18 cellular contexts compared by ENCODE assay signal in the genomic region with DNA sequence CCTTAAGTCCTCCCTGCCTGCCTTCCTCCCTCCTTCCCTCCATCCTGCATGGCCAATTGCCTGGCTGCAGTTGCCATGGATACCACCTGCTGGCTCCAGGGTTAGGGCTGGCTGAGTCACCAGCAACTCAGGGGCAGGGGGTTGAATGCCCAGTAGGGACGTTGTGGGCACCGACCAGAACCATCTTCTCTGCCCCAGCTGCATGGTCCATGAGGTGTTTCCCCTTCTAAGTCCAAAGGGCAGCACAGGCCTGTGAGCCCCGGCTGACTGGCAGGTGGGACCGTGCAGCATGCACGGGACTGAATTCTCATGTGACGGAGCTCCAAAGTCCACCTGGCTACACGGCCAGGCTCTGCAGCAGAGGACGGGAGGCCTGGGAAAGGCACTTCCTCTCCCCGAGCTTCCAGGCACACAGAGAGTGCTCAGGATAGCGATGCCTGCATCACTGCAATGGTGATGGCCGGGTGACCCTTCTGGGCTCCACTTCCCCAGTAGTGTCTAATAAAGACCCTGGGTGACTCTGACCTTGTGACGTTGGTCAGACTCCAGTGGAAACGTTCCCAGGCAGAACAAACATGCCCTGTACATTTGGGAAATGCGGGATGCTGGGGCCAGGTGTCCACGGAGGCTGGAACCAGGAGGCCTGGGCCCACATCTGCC. TPM values are rescaled to one million over a fixed set of nuclear protein-coding genes. Genes with fewer than 3 reads are reported as not detected.
DNase-seq lines count a peak whose midpoint lies in the region; ATAC-seq and TF ChIP-seq lines count a peak whose summit lies in the region.
"Had no signal": no experiment of that assay in that cellular context is flagged by ENCODE, and none has a peak within 500 bp of the region (broad histone marks: within the 10 kb centered on the region; RNA-seq: fewer than 3 reads in every experiment).

No MANE protein-coding gene starts in this region.

- H3K27ac Mint-ChIP-seq in WTC11: no peak overlapping the region
- H3K27ac Mint-ChIP-seq: natural killer cell treated with Interleukin-12 subunit alpha and Interleukin-12 subunit beta and Interleukin-15 and Interleukin-18, amount 100 ng/mL, for 72 hours had no signal

- peaks cover 54% of the 10 kb centered on the region for H3K4me1 Mint-ChIP-seq in WTC11

- POLR2A ChIA-PET in WTC11 (lab: Charles Lee): no interaction called here

- TF ChIP-seq POLR2A in thyroid gland (IDR thresholded peaks at IDR 0.05): no peak

- peak overlapping the region; percentile 34 to 87 (median 86) for H3K27ac ChIP-seq in thyroid gland

- WGBS in thyroid gland, 2 donors: 65 to 85% methylated on average over 10 to 15 of the region's 15 CpGs

- ATAC-seq in WTC11 (no peak), left lobe of liver (peak; percentile 48), GM18520 (IDR thresholded peaks at IDR 0.05; ENCODE audit: unreplicated experiment) (no peak), HG03460 (IDR thresholded peaks at IDR 0.05; ENCODE audit: unreplicated experiment) (no peak)
- ATAC-seq: natural killer cell treated with Interleukin-12 subunit alpha and Interleukin-12 subunit beta and Interleukin-15 and Interleukin-18, amount 100 ng/mL, for 72 hours had no signal

- CTCF ChIA-PET in WTC11 (lab: Charles Lee): interaction anchor here (1.5 to 2.7 kb wide), 2 partner anchors 10 to 243 kb away, joined by 6 to 15 read pairs; partner anchors contain the start of gene EXOSC2

- no peak for TF ChIP-seq CTCF in WTC11 (IDR thresholded peaks at IDR 0.05)
- TF ChIP-seq CTCF in thyroid gland (IDR thresholded peaks at IDR 0.05): no peak
- no peak for TF ChIP-seq CTCF in GM13977 (IDR thresholded peaks at IDR 0.05; ENCODE audit: extremely low read depth, insufficient read depth, missing control alignments)

- intact Hi-C loops in thyroid gland (cut with DNase I): no loop called here

- H3K4me3 Mint-ChIP-seq in WTC11: no peak overlapping the region
- H3K4me3 Mint-ChIP-seq: natural killer cell treated with Interleukin-12 subunit alpha and Interleukin-12 subunit beta and Interleukin-15 and Interleukin-18, amount 100 ng/mL, for 72 hours had no signal

- no peaks in the 10 kb centered on the region for H3K9me3 Mint-ChIP-seq in WTC11
- H3K9me3 Mint-ChIP-seq: natural killer cell treated with Interleukin-12 subunit alpha and Interleukin-12 subunit beta and Interleukin-15 and Interleukin-18, amount 100 ng/mL, for 72 hours had no signal

- peak; percentile 20 for DNase-seq in NCI-H146 (lab: John Stamatoyannopoulos, UW)
- DNase-seq in NCI-H146 treated with DMSO at 0.1 percent for 48 hours (lab: John Stamatoyannopoulos, UW; ENCODE audit: unreplicated experiment): no peak
- no peak for DNase-seq in WTC11 (ENCODE audit: low spot score)
- peak; percentile 94 for DNase-seq in left lobe of liver (ENCODE audit: low spot score)
- DNase-seq in thyroid gland: no peak
- no peak for DNase-seq in GM13977 (ENCODE audit: low spot score)
- DNase-seq: activated CD4-positive, alpha-beta T cell treated with anti-CD3 and anti-CD28 coated beads for 48 hours; effector CD8-positive, alpha-beta T cell; KBM-7; NCI-H226; OCI-M1 had no signal

- no peak overlapping the region for H3K4me3 ChIP-seq in thyroid gland (replicated peaks in 1 of 3)
- H3K4me3 ChIP-seq: ascending aorta, smooth muscle cell, suprapubic skin had no signal

- no peaks in the 10 kb centered on the region for H3K27me3 ChIP-seq in thyroid gland
- H3K27me3 ChIP-seq: ascending aorta, suprapubic skin had no signal

- H3K36me3 ChIP-seq in thyroid gland: no peaks in the 10 kb centered on the region
- H3K36me3 ChIP-seq: ascending aorta, suprapubic skin had no signal

- peaks cover 17% of the 10 kb centered on the region for H3K27me3 Mint-ChIP-seq in WTC11 (ENCODE audit: low read depth)

- in situ Hi-C loops in GM13977 (cut with MboI; ENCODE audit: low pct_unique_long_range_greater_than_20kb, low sequenced_read_pairs, unreplicated experiment): loop anchor here (10.0 kb wide), 1 partner anchor 234 kb away; no protein-coding TSS in a partner anchor

- H3K9me3 ChIP-seq in thyroid gland: no peaks in the 10 kb centered on the region
- H3K9me3 ChIP-seq: ascending aorta, suprapubic skin had no signal

- no peaks in the 10 kb centered on the region for H3K36me3 Mint-ChIP-seq in WTC11
- H3K36me3 Mint-ChIP-seq: natural killer cell treated with Interleukin-12 subunit alpha and Interleukin-12 subunit beta and Interleukin-15 and Interleukin-18, amount 100 ng/mL, for 72 hours had no signal

- peaks cover 61 to 78% of the 10 kb centered on the region in 2 donors for H3K4me1 ChIP-seq in thyroid gland

TF ChIP-seq in WTC11, 78 proteins besides CTCF, POLR2A, EP300 and RAD21:
- no peak for TF ChIP-seq ZNF317 (CRISPR knock-in tag; IDR thresholded peaks at IDR 0.05; ENCODE audit: borderline replicate concordance, low read depth)
- TF ChIP-seq GABPB1 (CRISPR knock-in tag; IDR thresholded peaks at IDR 0.05): peak; percentile 89
- TF ChIP-seq IRF1 (CRISPR knock-in tag; IDR thresholded peaks at IDR 0.05): no peak
- TF ChIP-seq SMAD4 (CRISPR knock-in tag; IDR thresholded peaks at IDR 0.05): no peak

RNA-seq across cellular contexts. Expression of gene ASS1, which starts 5.7 kb away (rescaled TPM):
- 71.0 to 95.7 TPM (median 74.2 TPM) in 3 replicates for total RNA-seq in WTC11 (2021)
- total RNA-seq in left lobe of liver: 1,233 TPM
- total RNA-seq in thyroid gland: 100 to 1,000 TPM; 123 to 235 (median 166) TPM
- total RNA-seq: A172; natural killer cell treated with Interleukin-12 subunit alpha and Interleukin-12 subunit beta and Interleukin-15 and Interleukin-18, amount 100 ng/mL, for 72 hours had no signal

Comparison
In these comparisons a context has a peak if more than half of its experiments do, and no peak if none do; other contexts are left out.
1. DNase-seq: peak in NCI-H146 (single experiment) and left lobe of liver (single experiment); none in NCI-H146 treated with DMSO at 0.1 percent for 48 hours (single experiment), WTC11 (single experiment), thyroid gland (0 of 2) and GM13977 (single experiment).